Comparison of ENCODE assay signal across 9 cellular contexts in the genomic region with DNA sequence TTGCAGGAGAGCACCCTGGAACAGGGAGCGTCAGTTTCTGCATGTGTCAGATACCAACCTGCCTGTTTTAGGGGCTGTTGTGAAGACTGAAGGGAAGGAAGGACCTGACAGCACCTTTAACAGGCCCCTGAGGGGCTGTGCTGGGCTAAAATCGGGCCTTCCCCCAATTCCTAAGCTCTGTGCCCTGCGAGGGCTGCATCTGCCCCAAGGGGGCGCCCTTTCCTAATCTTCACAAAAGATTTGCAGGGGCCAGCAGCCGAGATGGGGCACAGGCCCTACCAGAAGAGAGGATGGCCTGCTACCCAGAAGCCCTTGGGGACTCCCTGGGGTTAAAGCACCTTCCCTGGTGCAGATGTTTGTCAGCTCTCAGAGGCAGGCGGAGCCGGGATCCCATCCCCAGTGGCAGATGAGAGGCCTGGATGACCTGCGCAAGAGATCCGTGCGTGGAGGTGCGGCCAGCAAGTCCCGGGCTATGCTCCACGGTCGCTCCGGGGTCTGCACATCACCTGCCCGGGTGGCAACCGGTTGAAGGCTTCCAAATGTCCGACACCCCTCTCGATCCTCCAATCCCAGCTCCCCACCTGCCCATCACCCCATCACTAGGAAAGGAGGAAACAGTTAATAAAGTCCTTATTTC.
DNase-seq lines count a peak whose midpoint lies in the region; ATAC-seq lines count a peak whose summit lies in the region.
"Had no signal": no experiment of that assay in that cellular context is flagged by ENCODE, and none has a peak within 500 bp of the region (broad histone marks: within the 10 kb centered on the region; RNA-seq: fewer than 3 reads in every experiment).

No MANE protein-coding gene starts in this region.

- H3K27ac Mint-ChIP-seq in activated naive CD4-positive, alpha-beta T cell treated with anti-CD3 and anti-CD28 coated beads, Interleukin-2, amount 10 ng/mL, durations not matched to agents 7 days and 5 days: no peak overlapping the region

- H3K4me1 ChIP-seq in BLaER1: peaks cover 51% of the 10 kb centered on the region

- no peaks in the 10 kb centered on the region for H3K9me3 Mint-ChIP-seq in activated naive CD4-positive, alpha-beta T cell treated with anti-CD3 and anti-CD28 coated beads, Interleukin-2, amount 10 ng/mL, durations not matched to agents 7 days and 5 days
- H3K9me3 Mint-ChIP-seq: IgD-negative memory B cell had no signal

- H3K4me3 ChIP-seq in BLaER1: 0 out of 2 replicates have a peak overlapping the region, but pooled peaks have one; percentile 4

- H3K27ac ChIP-seq in BLaER1: peak overlapping the region; percentile 77

- no peaks in the 10 kb centered on the region for H3K4me1 Mint-ChIP-seq in activated naive CD4-positive, alpha-beta T cell treated with anti-CD3 and anti-CD28 coated beads, Interleukin-2, amount 10 ng/mL, durations not matched to agents 7 days and 5 days

- CTCF ChIA-PET in activated naive CD4-positive, alpha-beta T cell treated with anti-CD3 and anti-CD28 coated beads, Interleukin-2, amount 10 ng/mL, durations not matched to agents 7 days and 5 days (lab: Charles Lee): interaction anchor here (0.7 to 4.0 kb wide), 13 partner anchors 8 to 146 kb away, joined by 3 to 24 read pairs (median 4); no protein-coding TSS in a partner anchor

- peak; percentile 51 for DNase-seq in GM19240 (ENCODE audit: insufficient read length, low spot score)
- DNase-seq in NCI-H82 treated with DMSO at 0.1 percent for 48 hours (lab: John Stamatoyannopoulos, UW; ENCODE audit: unreplicated experiment): peak; percentile 81
- DNase-seq in activated naive CD4-positive, alpha-beta T cell treated with anti-CD3 and anti-CD28 coated beads, Interleukin-2, amount 10 ng/mL, durations not matched to agents 7 days and 5 days: peak; percentile 69
- peak in 34 of 51 donors; percentile 2 to 63 (median 32) for DNase-seq in hypothalamus (lab: John Stamatoyannopoulos, UW)
- DNase-seq in stimulated activated CD4-positive, alpha-beta T cell treated with anti-CD3 and anti-CD28 coated beads, TNF-alpha, amount 100 ng/mL, for 48 hours (ENCODE audit: low read depth in 3 of 3): peak; percentile 32 to 34 (median 32)
- DNase-seq in GF-D8 (lab: John Stamatoyannopoulos, UW): no peak

- peak overlapping the region; percentile 52 for H3K9ac ChIP-seq in BLaER1

- no peaks in the 10 kb centered on the region for H3K36me3 Mint-ChIP-seq in activated naive CD4-positive, alpha-beta T cell treated with anti-CD3 and anti-CD28 coated beads, Interleukin-2, amount 10 ng/mL, durations not matched to agents 7 days and 5 days

- H3K36me3 ChIP-seq in BLaER1: no peaks in the 10 kb centered on the region

- no peaks in the 10 kb centered on the region for H4K20me1 ChIP-seq in BLaER1

- no peak for ATAC-seq in HG03469 (IDR thresholded peaks at IDR 0.05; ENCODE audit: unreplicated experiment)

- H3K27me3 ChIP-seq in BLaER1: no peaks in the 10 kb centered on the region

- H3K4me2 ChIP-seq in BLaER1: peak overlapping the region; percentile 87

- no peaks in the 10 kb centered on the region for H3K9me3 ChIP-seq in BLaER1

- no peak overlapping the region for H3K4me3 Mint-ChIP-seq in activated naive CD4-positive, alpha-beta T cell treated with anti-CD3 and anti-CD28 coated beads, Interleukin-2, amount 10 ng/mL, durations not matched to agents 7 days and 5 days

- H3K27me3 Mint-ChIP-seq in activated naive CD4-positive, alpha-beta T cell treated with anti-CD3 and anti-CD28 coated beads, Interleukin-2, amount 10 ng/mL, durations not matched to agents 7 days and 5 days: peaks cover 53% of the 10 kb centered on the region
